Comparison of ENCODE assay signal across 32 cellular contexts in the genomic region with DNA sequence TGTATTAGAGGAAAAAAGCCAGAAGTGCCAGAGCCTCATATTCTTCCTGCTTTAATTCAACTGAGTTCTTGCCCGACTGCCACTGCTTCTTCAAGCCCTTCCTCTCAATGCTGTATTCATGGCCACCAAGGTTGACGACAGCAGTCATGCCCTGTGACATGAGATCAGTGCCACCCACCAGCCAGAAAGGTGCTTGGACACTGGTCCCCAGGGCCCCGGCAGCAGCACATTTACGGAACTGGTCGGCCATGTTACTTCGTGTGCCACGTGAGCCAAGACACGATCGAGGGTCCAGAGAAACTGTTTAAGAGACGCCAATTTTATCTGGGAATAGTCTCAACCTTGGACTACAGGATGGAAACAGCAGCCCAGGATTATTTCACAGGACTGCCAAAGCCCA.
"Had no signal": no experiment of that assay in that cellular context is flagged by ENCODE, and none has a peak within 500 bp of the region (broad histone marks: within the 10 kb centered on the region; RNA-seq: fewer than 3 reads in every experiment).

No MANE protein-coding gene starts in this region.

- H3K9me3 Mint-ChIP-seq: activated CD4-positive, alpha-beta memory T cell treated with anti-CD3 and anti-CD28 coated beads for 36 hours; activated CD4-positive, alpha-beta T cell treated with anti-CD3 and anti-CD28 coated beads, Interleukin-2, amount 10 ng/mL, durations not matched to agents 24 days and 14 days; activated naive CD4-positive, alpha-beta T cell treated with anti-CD3 and anti-CD28 coated beads, Interleukin-2, amount 50 U/mL, for 24 hours; activated naive CD8-positive, alpha-beta T cell treated with anti-CD3 and anti-CD28 coated beads for 36 hours; activated naive CD8-positive, alpha-beta T cell treated with anti-CD3 and anti-CD28 coated beads, Interleukin-2, amount 50 U/mL, for 24 hours; activated T-cell treated with anti-CD3 and anti-CD28 coated beads, Interleukin-2, amount 50 U/mL, for 24 hours; activated T-cell treated with anti-CD3 and anti-CD28 coated beads, Interleukin-2, amount 50 U/mL, for 72 hours; T-cell; T-helper 2 cell treated with Interferon-gamma antibody and Interleukin-4, amounts not matched to agents 5 μg/mL and 100 μg/mL, for 36 hours had no signal

- H3K27ac ChIP-seq: adrenal gland, body of pancreas, cardiac muscle cell, colonic mucosa, epithelial cell of prostate, esophagus squamous epithelium, gastroesophageal sphincter had no signal

- DNase-seq: activated CD4-positive, alpha-beta memory T cell treated with anti-CD3 and anti-CD28 coated beads for 36 hours; activated CD4-positive, alpha-beta T cell treated with anti-CD3 and anti-CD28 coated beads for 36 hours; activated CD4-positive, alpha-beta T cell treated with anti-CD3 and anti-CD28 coated beads, Interleukin-2, amount 10 ng/mL, durations not matched to agents 24 days and 14 days; activated CD4-positive, CD25-positive, alpha-beta regulatory T cell; activated CD4-positive, CD25-positive, alpha-beta regulatory T cell treated with anti-CD3 and anti-CD28 coated beads, Interleukin-2, amount 50 U/mL, for 72 hours; activated CD8-positive, alpha-beta memory T cell treated with anti-CD3 and anti-CD28 coated beads, Interleukin-2, amount 10 ng/mL, durations not matched to agents 7 days and 5 days; activated CD8-positive, alpha-beta T cell treated with anti-CD3 and anti-CD28 coated beads, Interleukin-2, amount 10 ng/mL, durations not matched to agents 7 days and 5 days; activated gamma-delta T cell; activated naive CD4-positive, alpha-beta T cell; activated naive CD8-positive, alpha-beta T cell treated with anti-CD3 and anti-CD28 coated beads for 36 hours; activated naive CD8-positive, alpha-beta T cell treated with anti-CD3 and anti-CD28 coated beads, Interleukin-2, amount 50 U/mL, for 24 hours; activated T-cell treated with anti-CD3 and anti-CD28 coated beads, Interleukin-2, amount 50 U/mL, for 24 hours; amygdala; aorta; body of pancreas; central memory CD4-positive, alpha-beta T cell; cerebellar nuclear complex; colonic mucosa; effector CD8-positive, alpha-beta T cell; esophagus squamous epithelium; foreskin melanocyte; SW 1271; T-cell; T-helper 17 cell; T1000 had no signal

- H3K27me3 ChIP-seq: adrenal gland, body of pancreas, cardiac muscle cell, colonic mucosa, esophagus squamous epithelium, gastroesophageal sphincter had no signal

- H3K27ac Mint-ChIP-seq: activated CD4-positive, alpha-beta memory T cell treated with anti-CD3 and anti-CD28 coated beads for 36 hours; activated CD4-positive, alpha-beta T cell treated with anti-CD3 and anti-CD28 coated beads for 36 hours; activated CD4-positive, alpha-beta T cell treated with anti-CD3 and anti-CD28 coated beads, Interleukin-2, amount 10 ng/mL, durations not matched to agents 24 days and 14 days; activated CD8-positive, alpha-beta memory T cell treated with anti-CD3 and anti-CD28 coated beads, Interleukin-2, amount 10 ng/mL, durations not matched to agents 7 days and 5 days; activated CD8-positive, alpha-beta T cell treated with anti-CD3 and anti-CD28 coated beads, Interleukin-2, amount 10 ng/mL, durations not matched to agents 7 days and 5 days; activated naive CD4-positive, alpha-beta T cell treated with anti-CD3 and anti-CD28 coated beads, Interleukin-2, amount 50 U/mL, for 24 hours; activated naive CD8-positive, alpha-beta T cell treated with anti-CD3 and anti-CD28 coated beads for 36 hours; activated naive CD8-positive, alpha-beta T cell treated with anti-CD3 and anti-CD28 coated beads, Interleukin-2, amount 50 U/mL, for 24 hours; activated T-cell treated with anti-CD3 and anti-CD28 coated beads, Interleukin-2, amount 50 U/mL, for 24 hours; activated T-cell treated with anti-CD3 and anti-CD28 coated beads, Interleukin-2, amount 50 U/mL, for 72 hours; T-cell; T-helper 17 cell; T-helper 2 cell treated with Interferon-gamma antibody and Interleukin-4, amounts not matched to agents 5 μg/mL and 100 μg/mL, for 36 hours had no signal

- H3K27me3 Mint-ChIP-seq: activated CD4-positive, alpha-beta memory T cell treated with anti-CD3 and anti-CD28 coated beads for 36 hours; activated CD4-positive, alpha-beta T cell treated with anti-CD3 and anti-CD28 coated beads for 36 hours; activated CD4-positive, alpha-beta T cell treated with anti-CD3 and anti-CD28 coated beads, Interleukin-2, amount 10 ng/mL, durations not matched to agents 24 days and 14 days; activated CD8-positive, alpha-beta memory T cell treated with anti-CD3 and anti-CD28 coated beads, Interleukin-2, amount 10 ng/mL, durations not matched to agents 7 days and 5 days; activated naive CD4-positive, alpha-beta T cell treated with anti-CD3 and anti-CD28 coated beads, Interleukin-2, amount 50 U/mL, for 24 hours; activated naive CD8-positive, alpha-beta T cell treated with anti-CD3 and anti-CD28 coated beads for 36 hours; activated naive CD8-positive, alpha-beta T cell treated with anti-CD3 and anti-CD28 coated beads, Interleukin-2, amount 50 U/mL, for 24 hours; activated T-cell treated with anti-CD3 and anti-CD28 coated beads, Interleukin-2, amount 50 U/mL, for 24 hours; T-cell; T-helper 17 cell had no signal

- H3K4me3 Mint-ChIP-seq: activated CD4-positive, alpha-beta memory T cell treated with anti-CD3 and anti-CD28 coated beads for 36 hours; activated CD4-positive, alpha-beta T cell treated with anti-CD3 and anti-CD28 coated beads for 36 hours; activated CD4-positive, alpha-beta T cell treated with anti-CD3 and anti-CD28 coated beads, Interleukin-2, amount 10 ng/mL, durations not matched to agents 24 days and 14 days; activated CD8-positive, alpha-beta memory T cell treated with anti-CD3 and anti-CD28 coated beads, Interleukin-2, amount 10 ng/mL, durations not matched to agents 7 days and 5 days; activated CD8-positive, alpha-beta T cell treated with anti-CD3 and anti-CD28 coated beads, Interleukin-2, amount 10 ng/mL, durations not matched to agents 7 days and 5 days; activated naive CD4-positive, alpha-beta T cell treated with anti-CD3 and anti-CD28 coated beads, Interleukin-2, amount 50 U/mL, for 24 hours; activated naive CD8-positive, alpha-beta T cell treated with anti-CD3 and anti-CD28 coated beads for 36 hours; activated naive CD8-positive, alpha-beta T cell treated with anti-CD3 and anti-CD28 coated beads, Interleukin-2, amount 50 U/mL, for 24 hours; activated T-cell treated with anti-CD3 and anti-CD28 coated beads, Interleukin-2, amount 50 U/mL, for 24 hours; activated T-cell treated with anti-CD3 and anti-CD28 coated beads, Interleukin-2, amount 50 U/mL, for 72 hours; T-cell; T-helper 17 cell; T-helper 2 cell treated with Interferon-gamma antibody and Interleukin-4, amounts not matched to agents 5 μg/mL and 100 μg/mL, for 36 hours had no signal

- H3K36me3 Mint-ChIP-seq: activated CD8-positive, alpha-beta memory T cell treated with anti-CD3 and anti-CD28 coated beads, Interleukin-2, amount 10 ng/mL, durations not matched to agents 7 days and 5 days had no signal

- H3K9me3 ChIP-seq: adrenal gland, body of pancreas, colonic mucosa, esophagus squamous epithelium, gastroesophageal sphincter had no signal

- ATAC-seq: activated CD4-positive, alpha-beta T cell treated with anti-CD3 and anti-CD28 coated beads for 36 hours; activated CD8-positive, alpha-beta memory T cell treated with anti-CD3 and anti-CD28 coated beads, Interleukin-2, amount 10 ng/mL, durations not matched to agents 7 days and 5 days; activated CD8-positive, alpha-beta T cell treated with anti-CD3 and anti-CD28 coated beads, Interleukin-2, amount 10 ng/mL, durations not matched to agents 7 days and 5 days; activated naive CD8-positive, alpha-beta T cell treated with anti-CD3 and anti-CD28 coated beads, Interleukin-2, amount 50 U/mL, for 24 hours; activated T-cell treated with anti-CD3 and anti-CD28 coated beads, Interleukin-2, amount 50 U/mL, for 72 hours; gastroesophageal sphincter; T-cell; T-helper 17 cell had no signal

- H3K4me1 ChIP-seq: adrenal gland, body of pancreas, colonic mucosa had no signal

- H3K4me1 Mint-ChIP-seq: activated CD4-positive, alpha-beta T cell treated with anti-CD3 and anti-CD28 coated beads for 36 hours; activated CD4-positive, alpha-beta T cell treated with anti-CD3 and anti-CD28 coated beads, Interleukin-2, amount 10 ng/mL, durations not matched to agents 24 days and 14 days; activated CD8-positive, alpha-beta memory T cell treated with anti-CD3 and anti-CD28 coated beads, Interleukin-2, amount 10 ng/mL, durations not matched to agents 7 days and 5 days; activated naive CD4-positive, alpha-beta T cell treated with anti-CD3 and anti-CD28 coated beads, Interleukin-2, amount 50 U/mL, for 24 hours; activated naive CD8-positive, alpha-beta T cell treated with anti-CD3 and anti-CD28 coated beads for 36 hours; activated naive CD8-positive, alpha-beta T cell treated with anti-CD3 and anti-CD28 coated beads, Interleukin-2, amount 50 U/mL, for 24 hours; T-cell had no signal

- H3K4me3 ChIP-seq: adrenal gland, body of pancreas, cardiac muscle cell, colonic mucosa, esophagus squamous epithelium, gastroesophageal sphincter had no signal
